In genomic region chr1:234553241-234554156, GRCh38 we compare ENCODE assay signal across 9 cellular contexts. TPM values are rescaled to one million over a fixed set of nuclear protein-coding genes. Genes with fewer than 3 reads are reported as not detected.
DNase-seq lines count a peak whose midpoint lies in the region; TF ChIP-seq lines count a peak whose summit lies in the region.
"Had no signal": no experiment of that assay in that cellular context is flagged by ENCODE, and none has a peak within 500 bp of the region (broad histone marks: within the 10 kb centered on the region; RNA-seq: fewer than 3 reads in every experiment).

No MANE protein-coding gene starts in this region.

- peak; percentile 95 for DNase-seq in AG10803 (ENCODE audit: low read depth)
- no peak for DNase-seq in SK-N-MC (ENCODE audit: low read depth, low spot score)
- DNase-seq in fibroblast of villous mesenchyme (ENCODE audit: low read depth): peak; percentile 99
- DNase-seq in activated CD4-positive, alpha-beta memory T cell treated with anti-CD3 and anti-CD28 coated beads for 36 hours: no peak
- no peak for DNase-seq in middle frontal gyrus (ENCODE audit: extremely low spot score, low spot score)
- no peak for DNase-seq in WERI-Rb-1
- no peak for DNase-seq in Kasumi-1 (lab: John Stamatoyannopoulos, UW)
- DNase-seq: natural killer cell had no signal

- H3K9ac ChIP-seq in SK-N-MC (ENCODE audit: insufficient read length) (no peak overlapping the region), neural cell (ENCODE audit: low read length) (no peak overlapping the region)

- H3K27ac Mint-ChIP-seq in activated CD4-positive, alpha-beta memory T cell treated with anti-CD3 and anti-CD28 coated beads for 36 hours: no peak overlapping the region
- H3K27ac Mint-ChIP-seq: natural killer cell had no signal

- POLR2A ChIA-PET in activated CD4-positive, alpha-beta memory T cell treated with anti-CD3 and anti-CD28 coated beads for 36 hours (lab: Charles Lee): no interaction called here

- H3K4me3 Mint-ChIP-seq in activated CD4-positive, alpha-beta memory T cell treated with anti-CD3 and anti-CD28 coated beads for 36 hours: no peak overlapping the region
- H3K4me3 Mint-ChIP-seq: natural killer cell had no signal

- H3K36me3 ChIP-seq in SK-N-MC (ENCODE audit: insufficient read depth, low read length) (no peaks in the 10 kb centered on the region), neural cell (ENCODE audit: insufficient read depth, low read length) (no peaks in the 10 kb centered on the region), WERI-Rb-1 (no peaks in the 10 kb centered on the region)

- H3K27ac ChIP-seq in SK-N-MC: peak overlapping the region; percentile 57; the same call in 1 of the 2 replicates
- H3K27ac ChIP-seq in neural cell (ENCODE audit: low read length): peak overlapping the region; percentile 9
- H3K27ac ChIP-seq in WERI-Rb-1: no peak overlapping the region

- H3K9me3 Mint-ChIP-seq in activated CD4-positive, alpha-beta memory T cell treated with anti-CD3 and anti-CD28 coated beads for 36 hours: no peaks in the 10 kb centered on the region
- H3K9me3 Mint-ChIP-seq: natural killer cell had no signal

- TF ChIP-seq EP300 in neural cell (conservative IDR thresholded peaks at IDR 0.05; ENCODE audit: poor library complexity, severe bottlenecking): no peak

- H3K4me3 ChIP-seq in AG10803 (ENCODE audit: low read length) (no peak overlapping the region), SK-N-MC (peak overlapping the region; percentile 49), fibroblast of villous mesenchyme (ENCODE audit: low read depth, low read length) (no peak overlapping the region), neural cell (ENCODE audit: low read length) (no peak overlapping the region), WERI-Rb-1 (ENCODE audit: low read depth, low read length) (no peak overlapping the region)

- no peaks in the 10 kb centered on the region for H3F3A ChIP-seq in neural cell (ENCODE audit: insufficient read depth, low read length, poor library complexity, severe bottlenecking)

- intact Hi-C loops in activated CD4-positive, alpha-beta memory T cell treated with anti-CD3 and anti-CD28 coated beads for 36 hours (cut with micrococcal nuclease): no loop called here

- no peaks in the 10 kb centered on the region for H3K79me2 ChIP-seq in neural cell (replicated peaks; ENCODE audit: insufficient read depth, low read length)

- H3K36me3 Mint-ChIP-seq in activated CD4-positive, alpha-beta memory T cell treated with anti-CD3 and anti-CD28 coated beads for 36 hours: no peaks in the 10 kb centered on the region
- H3K36me3 Mint-ChIP-seq: natural killer cell had no signal

- no peak overlapping the region for H3K4me2 ChIP-seq in neural cell (ENCODE audit: low read length)

- CTCF ChIA-PET in activated CD4-positive, alpha-beta memory T cell treated with anti-CD3 and anti-CD28 coated beads for 36 hours (lab: Charles Lee): interaction anchor here (1.1 kb wide), 1 partner anchor 541 kb away, joined by 3 read pairs; no protein-coding TSS in a partner anchor

- H4K20me1 ChIP-seq in neural cell (ENCODE audit: insufficient read depth): no peaks in the 10 kb centered on the region

- H3K4me1 Mint-ChIP-seq in activated CD4-positive, alpha-beta memory T cell treated with anti-CD3 and anti-CD28 coated beads for 36 hours (ENCODE audit: low read depth): no peaks in the 10 kb centered on the region
- H3K4me1 Mint-ChIP-seq: natural killer cell had no signal

- H3K9me3 ChIP-seq in SK-N-MC (ENCODE audit: low read depth, low read length) (no peaks in the 10 kb centered on the region), neural cell (ENCODE audit: low read length) (no peaks in the 10 kb centered on the region), WERI-Rb-1 (ENCODE audit: severe bottlenecking) (no peaks in the 10 kb centered on the region)

- H3K27me3 Mint-ChIP-seq in activated CD4-positive, alpha-beta memory T cell treated with anti-CD3 and anti-CD28 coated beads for 36 hours: no peaks in the 10 kb centered on the region

- no peak overlapping the region for H2AFZ ChIP-seq in neural cell (ENCODE audit: low read depth, low read length)

- TF ChIP-seq CTCF in AG10803 (conservative IDR thresholded peaks at IDR 0.05; ENCODE audit: low read length) (no peak), fibroblast of villous mesenchyme (IDR thresholded peaks at IDR 0.05; ENCODE audit: insufficient read depth, low read depth, low read length) (no peak), neural cell (IDR thresholded peaks at IDR 0.05; ENCODE audit: poor library complexity, severe bottlenecking) (no peak), WERI-Rb-1 (IDR thresholded peaks at IDR 0.05; ENCODE audit: low read depth, low read length) (no peak)

- TF ChIP-seq RAD21 in neural cell (conservative IDR thresholded peaks at IDR 0.05): no peak

- H3K9me2 ChIP-seq in neural cell (ENCODE audit: insufficient read depth, low read length): no peaks in the 10 kb centered on the region

- H3K27me3 ChIP-seq in neural cell (ENCODE audit: insufficient read depth, low read depth, low read length): no peaks in the 10 kb centered on the region
- no peaks in the 10 kb centered on the region for H3K27me3 ChIP-seq in WERI-Rb-1 (ENCODE audit: insufficient read depth, low read depth, severe bottlenecking)

TF ChIP-seq in neural cell, 6 proteins besides CTCF, POLR2A, EP300 and RAD21:
- TF ChIP-seq REST (IDR thresholded peaks at IDR 0.05; ENCODE audit: borderline replicate concordance): no peak
- no peak for TF ChIP-seq TAF1 (IDR thresholded peaks at IDR 0.05; ENCODE audit: low read depth)
- no peak for TF ChIP-seq EZH2 (IDR thresholded peaks at IDR 0.05; ENCODE audit: borderline replicate concordance, insufficient read depth, low read length, poor library complexity, severe bottlenecking)
- TF ChIP-seq POLR2AphosphoS5 (IDR thresholded peaks at IDR 0.05): no peak
- TF ChIP-seq MXI1 (conservative IDR thresholded peaks at IDR 0.05; ENCODE audit: poor library complexity, severe bottlenecking): no peak
- no peak for TF ChIP-seq SMC3 (conservative IDR thresholded peaks at IDR 0.05; ENCODE audit: poor library complexity)

RNA-seq across cellular contexts. Expression of gene IRF2BP2, which starts 56.5 kb away (rescaled TPM):
- 53.1 and 60.9 TPM in 2 replicates for total RNA-seq in fibroblast of villous mesenchyme
- polyA plus RNA-seq in neural cell: 52.2 and 56.9 TPM in 2 replicates
- 104 and 107 TPM in 2 replicates for polyA minus RNA-seq in neural cell
- 100 to 1,000 TPM; 139 to 147 TPM for total RNA-seq in activated CD4-positive, alpha-beta memory T cell treated with anti-CD3 and anti-CD28 coated beads for 36 hours

Comparison
In these comparisons a context has a peak if more than half of its experiments do, and no peak if none do; other contexts are left out.
1. DNase-seq: peak in AG10803 (single experiment) and fibroblast of villous mesenchyme (single experiment); none in SK-N-MC (single experiment), activated CD4-positive, alpha-beta memory T cell treated with anti-CD3 and anti-CD28 coated beads for 36 hours (single experiment), middle frontal gyrus (single experiment), WERI-Rb-1 (single experiment) and Kasumi-1 (0 of 2).